In genomic region chr1:39816431-39817090, GRCh38 we compare ENCODE assay signal across 2 cellular contexts.
TF ChIP-seq lines count a peak whose summit lies in the region.

No MANE protein-coding gene starts in this region.

TF ChIP-seq in A549, 52 proteins besides CTCF, POLR2A, EP300 and RAD21:
- TF ChIP-seq SMC3 (IDR thresholded peaks at IDR 0.05) (peak; percentile 57), FOSL2 (IDR thresholded peaks at IDR 0.05) (no peak), FOSL2 (CRISPR knock-in tag; IDR thresholded peaks at IDR 0.05) (peak; percentile 21; the same call in 1 of the 2 replicates), MAX (IDR thresholded peaks at IDR 0.05) (no peak)

TF ChIP-seq in K562, 482 proteins besides CTCF, POLR2A, EP300 and RAD21 (continues in another document):
- TF ChIP-seq ZC3H4 (CRISPR knock-in tag; IDR thresholded peaks at IDR 0.05; ENCODE audit: borderline replicate concordance) (no peak), GABPB1 (CRISPR knock-in tag; IDR thresholded peaks at IDR 0.05) (peak; percentile 19; the same call in 1 of the 2 replicates), MAZ (CRISPR knock-in tag; conservative IDR thresholded peaks at IDR 0.05 in 1 of 2, IDR thresholded peaks at IDR 0.05 in 1 of 2) (0 out of 4 replicates have a peak, but pooled peaks of 1 of the 2 experiments have one; percentile 24), SMC3 (conservative IDR thresholded peaks at IDR 0.05; ENCODE audit: insufficient read depth, low read depth, low read length) (peak; percentile 92), HNRNPUL1 (IDR thresholded peaks at IDR 0.05; ENCODE audit: low read length) (no peak), ZBTB9 (CRISPR knock-in tag; IDR thresholded peaks at IDR 0.05) (0 out of 2 replicates have a peak, but pooled peaks have one; percentile 44), ZSCAN32 (CRISPR knock-in tag; IDR thresholded peaks at IDR 0.05) (no peak), MXI1 (IDR thresholded peaks at IDR 0.05; ENCODE audit: low read depth, low read length) (no peak), EHMT2 (IDR thresholded peaks at IDR 0.05) (0 out of 2 replicates have a peak, but pooled peaks have one; percentile 8), MAFF (IDR thresholded peaks at IDR 0.05; ENCODE audit: low read length) (peak; percentile 14; the same call in 1 of the 2 replicates), TFAP4 (CRISPR knock-in tag; IDR thresholded peaks at IDR 0.05; ENCODE audit: borderline replicate concordance) (peak; percentile 41; the same call in 1 of the 2 replicates), FOSL1 (tag; conservative IDR thresholded peaks at IDR 0.05) (peak; percentile 89), CC2D1A (IDR thresholded peaks at IDR 0.05) (peak; percentile 84), ZNF41 (CRISPR knock-in tag; conservative IDR thresholded peaks at IDR 0.05) (no peak), ATF3 (IDR thresholded peaks at IDR 0.05) (peak; percentile 89), ATF3 (CRISPR knock-in tag; conservative IDR thresholded peaks at IDR 0.05) (no peak; the same call in 1 of the 2 replicates), MLX (CRISPR knock-in tag; conservative IDR thresholded peaks at IDR 0.05) (no peak), STAG1 (CRISPR knock-in tag; IDR thresholded peaks at IDR 0.05; ENCODE audit: borderline replicate concordance) (peak; percentile 91), MEIS2 (IDR thresholded peaks at IDR 0.05; ENCODE audit: partially characterized antibody) (peak; percentile 34), ZNF644 (tag; IDR thresholded peaks at IDR 0.05; ENCODE audit: low read depth) (no peak), RB1 (IDR thresholded peaks at IDR 0.05; ENCODE audit: low read depth) (peak; percentile 81), NR2F6 (CRISPR knock-in tag; IDR thresholded peaks at IDR 0.05) (no peak), ZNF316 (IDR thresholded peaks at IDR 0.05) (peak; percentile 31; the same call in 1 of the 2 replicates), ZBTB7A (IDR thresholded peaks at IDR 0.05; ENCODE audit: borderline replicate concordance, control insufficient read depth, low read depth, low read length) (0 out of 2 replicates have a peak, but pooled peaks have one; percentile 47), CCAR2 (IDR thresholded peaks at IDR 0.05; ENCODE audit: low read depth, low read length) (no peak), KLF16 (IDR thresholded peaks at IDR 0.05) (0 out of 2 replicates have a peak, but pooled peaks have one; percentile 35), ID3 (CRISPR knock-in tag; IDR thresholded peaks at IDR 0.05) (no peak), ID3 (tag; IDR thresholded peaks at IDR 0.05) (no peak), NFRKB (IDR thresholded peaks at IDR 0.05; ENCODE audit: low read depth) (no peak), RBM15 (IDR thresholded peaks at IDR 0.05; ENCODE audit: insufficient read depth, low read length) (no peak), ATF1 (CRISPR knock-in tag; IDR thresholded peaks at IDR 0.05) (no peak), ATF1 (tag; IDR thresholded peaks at IDR 0.05) (peak; percentile 77), HMBOX1 (IDR thresholded peaks at IDR 0.05) (peak; percentile 32), SOX6 (IDR thresholded peaks at IDR 0.05) (peak; percentile 62; the same call in 1 of the 2 replicates), ZNF282 (CRISPR knock-in tag; IDR thresholded peaks at IDR 0.05) (0 out of 2 replicates have a peak, but pooled peaks have one; percentile 37), NRF1 (conservative IDR thresholded peaks at IDR 0.05 in 1 of 2, IDR thresholded peaks at IDR 0.05 in 1 of 2) (0 out of 4 replicates have a peak, but pooled peaks of 1 of the 2 experiments have one; percentile 7), CBFB (CRISPR knock-in tag; IDR thresholded peaks at IDR 0.05) (0 out of 2 replicates have a peak, but pooled peaks have one; percentile 16), PHF21A (IDR thresholded peaks at IDR 0.05; ENCODE audit: borderline replicate concordance, low read depth) (no peak), MNT (conservative IDR thresholded peaks at IDR 0.05) (peak in 1 of 2 experiments; percentile 57; a peak in 2 of 4 replicates), SMARCA5 (IDR thresholded peaks at IDR 0.05) (peak; percentile 33; the same call in 1 of the 2 replicates), TARDBP (IDR thresholded peaks at IDR 0.05) (peak; percentile 39; the same call in 1 of the 2 replicates), MLLT1 (IDR thresholded peaks at IDR 0.05) (no peak; a peak in 1 of 4 replicates), CREM (IDR thresholded peaks at IDR 0.05; ENCODE audit: low read depth) (peak; percentile 15; the same call in 1 of the 2 replicates), DPF2 (IDR thresholded peaks at IDR 0.05) (peak; percentile 72), ATF2 (CRISPR knock-in tag; IDR thresholded peaks at IDR 0.05) (peak; percentile 61; the same call in 1 of the 2 replicates), DEAF1 (CRISPR knock-in tag; IDR thresholded peaks at IDR 0.05) (peak; percentile 97), CTBP1 (IDR thresholded peaks at IDR 0.05; ENCODE audit: borderline replicate concordance) (peak; percentile 79), E2F6 (IDR thresholded peaks at IDR 0.05; ENCODE audit: borderline replicate concordance in 1 of 2, extremely low read depth in 1 of 2, insufficient read depth in 1 of 2, insufficient read length in 1 of 2, low read depth in 1 of 2, low read length in 1 of 2, poor library complexity in 1 of 2, severe bottlenecking in 1 of 2) (peak in 1 of 2 experiments; percentile 42), ZNF354B (CRISPR knock-in tag; IDR thresholded peaks at IDR 0.05) (no peak), RBFOX2 (IDR thresholded peaks at IDR 0.05; ENCODE audit: low read depth, low read length) (no peak), RCOR1 (IDR thresholded peaks at IDR 0.05; ENCODE audit: borderline replicate concordance in 1 of 2, low read depth in 2 of 2, low read length in 2 of 2) (peak in 1 of 2 experiments; percentile 33; a peak in 1 of 4 replicates), VEZF1 (CRISPR knock-in tag; IDR thresholded peaks at IDR 0.05) (peak; percentile 43), ARID1B (IDR thresholded peaks at IDR 0.05) (peak; percentile 39; the same call in 1 of the 2 replicates), TCF3 (CRISPR knock-in tag; IDR thresholded peaks at IDR 0.05) (peak; percentile 32; the same call in 1 of the 2 replicates), PHB2 (IDR thresholded peaks at IDR 0.05; ENCODE audit: low read depth) (no peak), NCOA6 (IDR thresholded peaks at IDR 0.05) (no peak), ZNF785 (CRISPR knock-in tag; IDR thresholded peaks at IDR 0.05) (no peak)
